ENCODE assay signal across 1 cellular context in genomic region chr5:83428126-83428525, GRCh38.
TF ChIP-seq lines count a peak whose summit lies in the region.

No MANE protein-coding gene starts in this region.

TF ChIP-seq in HepG2, 621 proteins besides CTCF, POLR2A, EP300 and RAD21:
- peak; percentile 87 for TF ChIP-seq BCL6 (CRISPR knock-in tag; IDR thresholded peaks at IDR 0.05)
- TF ChIP-seq ZNF597 (CRISPR knock-in tag; IDR thresholded peaks at IDR 0.05): no peak
- no peak for TF ChIP-seq HOXA7 (CRISPR knock-in tag; IDR thresholded peaks at IDR 0.05)
- TF ChIP-seq ZNF232 (CRISPR knock-in tag; IDR thresholded peaks at IDR 0.05; ENCODE audit: borderline replicate concordance): no peak
- TF ChIP-seq ZNF710 (CRISPR knock-in tag; IDR thresholded peaks at IDR 0.05; ENCODE audit: borderline replicate concordance): no peak
- no peak for TF ChIP-seq ONECUT2 (CRISPR knock-in tag; IDR thresholded peaks at IDR 0.05)
- TF ChIP-seq SOX13 (IDR thresholded peaks at IDR 0.05): no peak
- 0 out of 4 replicates have a peak, but pooled peaks of 1 of the 2 experiments have one; percentile 8 for TF ChIP-seq SOX13 (CRISPR knock-in tag; conservative IDR thresholded peaks at IDR 0.05 in 1 of 2, IDR thresholded peaks at IDR 0.05 in 1 of 2)
- TF ChIP-seq JUND (CRISPR knock-in tag; IDR thresholded peaks at IDR 0.05): no peak
- no peak for TF ChIP-seq ARNTL (CRISPR knock-in tag; IDR thresholded peaks at IDR 0.05)
- TF ChIP-seq RARA (CRISPR knock-in tag; IDR thresholded peaks at IDR 0.05): peak; percentile 36; the same call in 1 of the 2 replicates
